32 cellular contexts compared by ENCODE assay signal in the genomic region with DNA sequence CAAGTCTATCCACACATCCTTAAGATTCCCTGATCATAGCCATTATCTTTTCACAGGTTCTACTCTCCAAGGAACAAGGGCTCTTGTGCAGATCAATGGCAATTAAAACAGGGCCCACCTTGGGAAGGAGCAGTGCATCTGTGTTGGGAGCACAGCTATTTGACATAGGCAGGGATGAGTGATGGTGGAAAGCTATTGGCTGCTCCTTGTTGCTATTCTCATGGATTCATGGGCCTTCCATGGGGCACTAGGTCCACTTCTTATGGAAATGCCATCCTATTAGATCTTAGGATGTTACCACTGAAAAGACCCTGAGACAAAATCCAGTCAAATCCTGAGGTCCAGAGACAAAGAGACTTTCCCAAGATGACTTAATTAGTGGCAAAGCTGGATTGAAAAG.
"Had no signal": no experiment of that assay in that cellular context is flagged by ENCODE, and none has a peak within 500 bp of the region (broad histone marks: within the 10 kb centered on the region; RNA-seq: fewer than 3 reads in every experiment).

No MANE protein-coding gene starts in this region.

- H3K27me3 ChIP-seq: hepatocyte, left lung, pancreas, stomach, testis, thyroid gland, transverse colon, upper lobe of left lung had no signal

- H3K4me1 Mint-ChIP-seq: immature natural killer cell; naive B cell; natural killer cell; stimulated activated naive B cell treated with anti-CD40 and anti-IgM and Interleukin-4, amounts not matched to agents 10 μg/mL and 1 μg/mL and 100 μg/mL, for 72 hours had no signal

- ATAC-seq: heart right ventricle; left colon; left lung; lower lobe of right lung; natural killer cell; pancreas; right cardiac atrium; sciatic nerve; stimulated activated naive B cell treated with anti-CD40 and anti-IgM and Interleukin-4, amounts not matched to agents 10 μg/mL and 1 μg/mL and 100 μg/mL, for 72 hours; stimulated activated naive CD8-positive, alpha-beta T cell treated with anti-CD3 and anti-CD28 coated beads, Interleukin-15, Interleukin-2, amounts not matched to agents 100 U/mL and 50 U/mL, for 24 hours had no signal

- H3K9me3 ChIP-seq: heart right ventricle, lower lobe of right lung, pancreas, prostate gland, stomach, testis, thyroid gland, transverse colon, upper lobe of left lung had no signal

- H3K9me3 Mint-ChIP-seq: stimulated activated naive B cell treated with anti-CD40 and anti-IgM and Interleukin-4, amounts not matched to agents 10 μg/mL and 1 μg/mL and 100 μg/mL, for 72 hours had no signal

- H3K4me2 ChIP-seq: hepatocyte had no signal

- H3K79me2 ChIP-seq: hepatocyte had no signal

- H3K4me3 Mint-ChIP-seq: immature natural killer cell; naive B cell; natural killer cell; nephron progenitor cell; stimulated activated naive B cell treated with anti-CD40 and anti-IgM and Interleukin-4, amounts not matched to agents 10 μg/mL and 1 μg/mL and 100 μg/mL, for 72 hours had no signal

- H2AFZ ChIP-seq: hepatocyte had no signal

- DNase-seq: heart right ventricle; immature natural killer cell; kidney; left colon; left lung; lower lobe of right lung; mammary epithelial cell; mesenchymal stem cell; naive B cell; natural killer cell; nephron progenitor cell; nucleus accumbens; pancreas; posterior cingulate gyrus; retina; right cardiac atrium; stimulated activated CD4-positive, alpha-beta T cell treated with anti-CD3 and anti-CD28 coated beads, Interleukin-12 subunit alpha, Interleukin-12 subunit beta, amount 100 ng/mL, for 4 hours; stimulated activated CD4-positive, alpha-beta T cell treated with anti-CD3 and anti-CD28 coated beads, Interleukin-15, amount 100 ng/mL, for 24 hours; stimulated activated CD4-positive, alpha-beta T cell treated with anti-CD3 and anti-CD28 coated beads, Interleukin-2, amount 100 ng/mL, for 24 hours; stimulated activated CD4-positive, alpha-beta T cell treated with anti-CD3 and anti-CD28 coated beads, Interleukin-4, amount 100 ng/mL, for 1 hour; stimulated activated naive B cell treated with anti-CD40 and anti-IgM and Interleukin-4, amounts not matched to agents 10 μg/mL and 1 μg/mL and 100 μg/mL, for 72 hours; stimulated activated naive CD8-positive, alpha-beta T cell treated with anti-CD3 and anti-CD28 coated beads, Interleukin-15, Interleukin-2, amounts not matched to agents 100 U/mL and 50 U/mL, for 24 hours; stomach; testis; thyroid gland; transverse colon; upper lobe of left lung had no signal

- H3K27ac Mint-ChIP-seq: immature natural killer cell; natural killer cell; nephron progenitor cell; stimulated activated naive B cell treated with anti-CD40 and anti-IgM and Interleukin-4, amounts not matched to agents 10 μg/mL and 1 μg/mL and 100 μg/mL, for 72 hours had no signal

- FAIRE-seq: islet of Langerhans, kidney, pancreas had no signal

- H3K36me3 Mint-ChIP-seq: naive B cell; natural killer cell; stimulated activated naive B cell treated with anti-CD40 and anti-IgM and Interleukin-4, amounts not matched to agents 10 μg/mL and 1 μg/mL and 100 μg/mL, for 72 hours had no signal

- H3K4me3 ChIP-seq: heart right ventricle, hepatocyte, left lung, lower lobe of right lung, pancreas, prostate gland, skin epidermis, stomach, testis, thyroid gland, transverse colon, upper lobe of left lung had no signal

- H3K36me3 ChIP-seq: heart right ventricle, left lung, lower lobe of right lung, pancreas, prostate gland, stomach, thyroid gland, transverse colon, upper lobe of left lung had no signal

- H3K27me3 Mint-ChIP-seq: stimulated activated naive B cell treated with anti-CD40 and anti-IgM and Interleukin-4, amounts not matched to agents 10 μg/mL and 1 μg/mL and 100 μg/mL, for 72 hours had no signal

- H3K27ac ChIP-seq: heart right ventricle, hepatocyte, left lung, lower lobe of right lung, pancreas, prostate gland, skin epidermis, stomach, testis, thyroid gland, transverse colon, upper lobe of left lung had no signal
